Comparison of ENCODE assay signal across 21 cellular contexts in the genomic region with DNA sequence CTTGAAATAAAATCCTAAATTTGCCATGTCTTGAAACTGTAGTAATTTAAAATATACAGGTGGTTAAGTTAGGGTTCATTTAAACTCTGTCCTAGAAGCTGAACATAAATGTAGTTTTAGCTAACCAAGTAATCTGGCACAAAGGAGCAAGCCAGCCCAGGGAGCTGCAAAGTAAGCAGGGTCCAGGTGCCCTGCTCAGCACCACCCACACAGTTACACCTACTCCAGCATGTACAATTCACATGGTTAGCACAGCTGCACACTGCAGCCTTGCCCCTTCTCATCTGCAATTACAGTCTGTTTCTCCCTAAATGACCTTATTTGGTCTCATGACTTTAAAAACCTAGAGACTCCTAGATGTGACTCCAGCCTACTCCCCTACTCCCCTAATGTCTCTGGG.
"Had no signal": no experiment of that assay in that cellular context is flagged by ENCODE, and none has a peak within 500 bp of the region (broad histone marks: within the 10 kb centered on the region; RNA-seq: fewer than 3 reads in every experiment).

No MANE protein-coding gene starts in this region.

- H3K4me1 Mint-ChIP-seq: activated T-helper 17 cell treated with anti-CD3 and anti-CD28 coated beads, Interleukin-2, amount 50 U/mL, for 72 hours; naive B cell had no signal

- H3K9me3 ChIP-seq: lower lobe of right lung, right lobe of liver, tibial artery had no signal

- H3K4me1 ChIP-seq: right lobe of liver, tibial artery had no signal

- ATAC-seq: activated naive CD4-positive, alpha-beta T cell treated with anti-CD3 and anti-CD28 coated beads, Interleukin-2, amount 50 U/mL, for 72 hours; activated T-helper 17 cell treated with anti-CD3 and anti-CD28 coated beads, Interleukin-2, amount 50 U/mL, for 72 hours; right lobe of liver had no signal

- H3K4me3 ChIP-seq: lower lobe of right lung, right lobe of liver, smooth muscle cell, tibial artery had no signal

- H3K36me3 ChIP-seq: lower lobe of right lung, right lobe of liver, tibial artery had no signal

- H3K27ac Mint-ChIP-seq: activated T-cell treated with anti-CD3 and anti-CD28 coated beads, Interleukin-2, amount 50 U/mL, for 24 hours; activated T-helper 17 cell treated with anti-CD3 and anti-CD28 coated beads, Interleukin-2, amount 50 U/mL, for 72 hours; brain; dendritic cell treated with granulocyte-macrophage colony-stimulating factor and Interleukin-4, amounts not matched to agents 40 ng/mL and 50 ng/mL, for 4 days had no signal

- H3K36me3 Mint-ChIP-seq: activated naive CD4-positive, alpha-beta T cell treated with anti-CD3 and anti-CD28 coated beads, Interleukin-2, amount 50 U/mL, for 72 hours; brain; naive B cell had no signal

- H3K4me3 Mint-ChIP-seq: activated T-cell treated with anti-CD3 and anti-CD28 coated beads, Interleukin-2, amount 50 U/mL, for 24 hours; activated T-helper 17 cell treated with anti-CD3 and anti-CD28 coated beads, Interleukin-2, amount 50 U/mL, for 72 hours; brain; dendritic cell treated with granulocyte-macrophage colony-stimulating factor and Interleukin-4, amounts not matched to agents 40 ng/mL and 50 ng/mL, for 4 days; naive B cell had no signal

- DNase-seq: activated CD8-positive, alpha-beta memory T cell treated with anti-CD3 and anti-CD28 coated beads, Interleukin-2, amount 50 U/mL, for 4 hours; activated T-cell treated with anti-CD3 and anti-CD28 coated beads, Interleukin-2, amount 50 U/mL, for 24 hours; aorta; effector CD4-positive, alpha-beta T cell; kidney; lower lobe of right lung; naive B cell; nucleus accumbens; right lobe of liver; stimulated activated CD4-positive, alpha-beta T cell treated with anti-CD3 and anti-CD28 coated beads, Interleukin-4, amount 100 ng/mL, for 1 hour; stimulated activated naive CD4-positive, alpha-beta T cell treated with Interleukin-2 at 50 U/mL for 16 hours; substantia nigra; tibial artery had no signal

- H3K27me3 ChIP-seq: right lobe of liver, tibial artery had no signal

- FAIRE-seq: endometrium, kidney, urothelium cell line had no signal

- H3K27ac ChIP-seq: lower lobe of right lung, parathyroid adenoma, right lobe of liver, tibial artery had no signal

- H3K9me3 Mint-ChIP-seq: activated naive CD4-positive, alpha-beta T cell treated with anti-CD3 and anti-CD28 coated beads, Interleukin-2, amount 50 U/mL, for 72 hours; activated T-cell treated with anti-CD3 and anti-CD28 coated beads, Interleukin-2, amount 50 U/mL, for 24 hours; activated T-helper 17 cell treated with anti-CD3 and anti-CD28 coated beads, Interleukin-2, amount 50 U/mL, for 72 hours; brain; dendritic cell treated with granulocyte-macrophage colony-stimulating factor and Interleukin-4, amounts not matched to agents 40 ng/mL and 50 ng/mL, for 4 days; naive B cell had no signal
